ENCODE assay signal across 1 cellular context in the genomic region with DNA sequence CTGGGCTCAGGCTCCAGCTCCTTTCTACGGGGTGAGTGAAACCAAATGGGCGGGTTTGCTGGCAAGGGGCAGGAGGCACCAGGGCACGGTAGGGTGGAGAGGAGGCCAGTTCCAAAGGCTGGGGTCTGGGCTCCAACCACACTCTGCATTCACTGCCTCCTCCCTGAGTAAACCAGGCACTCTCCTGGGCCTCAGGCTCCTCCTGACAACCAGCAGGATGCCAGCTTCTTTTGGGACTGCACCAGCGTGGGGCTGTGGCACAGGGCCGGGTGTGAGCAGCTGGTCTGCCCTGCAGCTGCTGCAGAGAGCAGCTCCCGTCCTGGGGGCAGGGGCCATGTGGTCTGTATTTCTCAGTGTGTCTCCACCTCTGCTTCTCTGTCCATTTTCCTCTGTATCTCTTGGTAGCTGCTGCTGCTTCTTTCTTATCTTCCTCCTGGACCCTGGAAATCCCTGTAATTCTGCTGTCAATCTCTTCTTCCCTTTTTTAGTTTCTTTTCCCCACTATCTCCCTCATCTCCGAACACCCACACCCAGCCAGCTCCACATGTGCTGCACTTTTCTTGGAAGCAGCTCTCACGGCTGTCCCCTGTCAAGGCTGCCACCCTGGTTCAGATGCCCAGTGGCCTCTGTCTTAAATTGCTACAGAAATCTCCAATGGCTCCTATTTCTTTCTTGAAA.
TF ChIP-seq lines count a peak whose summit lies in the region.

No MANE protein-coding gene starts in this region.

TF ChIP-seq in GM23338, 12 proteins besides CTCF, POLR2A, EP300 and RAD21 (continued from another document):
- TF ChIP-seq, protein P1, sequence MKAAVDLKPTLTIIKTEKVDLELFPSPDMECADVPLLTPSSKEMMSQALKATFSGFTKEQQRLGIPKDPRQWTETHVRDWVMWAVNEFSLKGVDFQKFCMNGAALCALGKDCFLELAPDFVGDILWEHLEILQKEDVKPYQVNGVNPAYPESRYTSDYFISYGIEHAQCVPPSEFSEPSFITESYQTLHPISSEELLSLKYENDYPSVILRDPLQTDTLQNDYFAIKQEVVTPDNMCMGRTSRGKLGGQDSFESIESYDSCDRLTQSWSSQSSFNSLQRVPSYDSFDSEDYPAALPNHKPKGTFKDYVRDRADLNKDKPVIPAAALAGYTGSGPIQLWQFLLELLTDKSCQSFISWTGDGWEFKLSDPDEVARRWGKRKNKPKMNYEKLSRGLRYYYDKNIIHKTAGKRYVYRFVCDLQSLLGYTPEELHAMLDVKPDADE (IDR thresholded peaks at IDR 0.05) = no peak
- no peak for TF ChIP-seq EZH2 (IDR thresholded peaks at IDR 0.05; ENCODE audit: low read depth, unreplicated experiment)
- TF ChIP-seq JUNB (IDR thresholded peaks at IDR 0.05; ENCODE audit: unreplicated experiment) = no peak
- TF ChIP-seq, protein P2, sequence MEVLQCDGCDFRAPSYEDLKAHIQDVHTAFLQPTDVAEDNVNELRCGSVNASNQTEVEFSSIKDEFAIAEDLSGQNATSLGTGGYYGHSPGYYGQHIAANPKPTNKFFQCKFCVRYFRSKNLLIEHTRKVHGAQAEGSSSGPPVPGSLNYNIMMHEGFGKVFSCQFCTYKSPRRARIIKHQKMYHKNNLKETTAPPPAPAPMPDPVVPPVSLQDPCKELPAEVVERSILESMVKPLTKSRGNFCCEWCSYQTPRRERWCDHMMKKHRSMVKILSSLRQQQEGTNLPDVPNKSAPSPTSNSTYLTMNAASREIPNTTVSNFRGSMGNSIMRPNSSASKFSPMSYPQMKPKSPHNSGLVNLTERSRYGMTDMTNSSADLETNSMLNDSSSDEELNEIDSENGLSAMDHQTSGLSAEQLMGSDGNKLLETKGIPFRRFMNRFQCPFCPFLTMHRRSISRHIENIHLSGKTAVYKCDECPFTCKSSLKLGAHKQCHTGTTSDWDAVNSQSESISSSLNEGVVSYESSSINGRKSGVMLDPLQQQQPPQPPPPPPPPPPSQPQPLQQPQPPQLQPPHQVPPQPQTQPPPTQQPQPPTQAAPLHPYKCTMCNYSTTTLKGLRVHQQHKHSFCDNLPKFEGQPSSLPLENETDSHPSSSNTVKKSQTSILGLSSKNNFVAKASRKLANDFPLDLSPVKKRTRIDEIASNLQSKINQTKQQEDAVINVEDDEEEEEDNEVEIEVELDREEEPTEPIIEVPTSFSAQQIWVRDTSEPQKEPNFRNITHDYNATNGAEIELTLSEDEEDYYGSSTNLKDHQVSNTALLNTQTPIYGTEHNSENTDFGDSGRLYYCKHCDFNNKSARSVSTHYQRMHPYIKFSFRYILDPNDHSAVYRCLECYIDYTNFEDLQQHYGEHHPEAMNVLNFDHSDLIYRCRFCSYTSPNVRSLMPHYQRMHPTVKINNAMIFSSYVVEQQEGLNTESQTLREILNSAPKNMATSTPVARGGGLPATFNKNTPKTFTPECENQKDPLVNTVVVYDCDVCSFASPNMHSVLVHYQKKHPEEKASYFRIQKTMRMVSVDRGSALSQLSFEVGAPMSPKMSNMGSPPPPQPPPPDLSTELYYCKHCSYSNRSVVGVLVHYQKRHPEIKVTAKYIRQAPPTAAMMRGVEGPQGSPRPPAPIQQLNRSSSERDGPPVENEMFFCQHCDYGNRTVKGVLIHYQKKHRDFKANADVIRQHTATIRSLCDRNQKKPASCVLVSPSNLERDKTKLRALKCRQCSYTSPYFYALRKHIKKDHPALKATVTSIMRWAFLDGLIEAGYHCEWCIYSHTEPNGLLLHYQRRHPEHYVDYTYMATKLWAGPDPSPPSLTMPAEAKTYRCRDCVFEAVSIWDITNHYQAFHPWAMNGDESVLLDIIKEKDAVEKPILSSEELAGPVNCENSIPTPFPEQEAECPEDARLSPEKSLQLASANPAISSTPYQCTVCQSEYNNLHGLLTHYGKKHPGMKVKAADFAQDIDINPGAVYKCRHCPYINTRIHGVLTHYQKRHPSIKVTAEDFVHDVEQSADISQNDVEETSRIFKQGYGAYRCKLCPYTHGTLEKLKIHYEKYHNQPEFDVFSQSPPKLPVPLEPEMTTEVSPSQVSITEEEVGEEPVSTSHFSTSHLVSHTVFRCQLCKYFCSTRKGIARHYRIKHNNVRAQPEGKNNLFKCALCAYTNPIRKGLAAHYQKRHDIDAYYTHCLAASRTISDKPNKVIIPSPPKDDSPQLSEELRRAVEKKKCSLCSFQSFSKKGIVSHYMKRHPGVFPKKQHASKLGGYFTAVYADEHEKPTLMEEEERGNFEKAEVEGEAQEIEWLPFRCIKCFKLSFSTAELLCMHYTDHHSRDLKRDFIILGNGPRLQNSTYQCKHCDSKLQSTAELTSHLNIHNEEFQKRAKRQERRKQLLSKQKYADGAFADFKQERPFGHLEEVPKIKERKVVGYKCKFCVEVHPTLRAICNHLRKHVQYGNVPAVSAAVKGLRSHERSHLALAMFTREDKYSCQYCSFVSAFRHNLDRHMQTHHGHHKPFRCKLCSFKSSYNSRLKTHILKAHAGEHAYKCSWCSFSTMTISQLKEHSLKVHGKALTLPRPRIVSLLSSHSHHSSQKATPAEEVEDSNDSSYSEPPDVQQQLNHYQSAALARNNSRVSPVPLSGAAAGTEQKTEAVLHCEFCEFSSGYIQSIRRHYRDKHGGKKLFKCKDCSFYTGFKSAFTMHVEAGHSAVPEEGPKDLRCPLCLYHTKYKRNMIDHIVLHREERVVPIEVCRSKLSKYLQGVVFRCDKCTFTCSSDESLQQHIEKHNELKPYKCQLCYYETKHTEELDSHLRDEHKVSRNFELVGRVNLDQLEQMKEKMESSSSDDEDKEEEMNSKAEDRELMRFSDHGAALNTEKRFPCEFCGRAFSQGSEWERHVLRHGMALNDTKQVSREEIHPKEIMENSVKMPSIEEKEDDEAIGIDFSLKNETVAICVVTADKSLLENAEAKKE (CRISPR knock-in tag; IDR thresholded peaks at IDR 0.05) = no peak
- TF ChIP-seq ZNF114 (CRISPR knock-in tag; IDR thresholded peaks at IDR 0.05) = no peak
- no peak for TF ChIP-seq EZH2phosphoT487 (IDR thresholded peaks at IDR 0.05; ENCODE audit: unreplicated experiment)
